26 cellular contexts compared by ENCODE assay signal in genomic region chr3:71194785-71195184, GRCh38.
A peak's percentile ranks its signal among the peaks of the same experiment; 100 is the strongest.
DNase-seq lines count a peak whose midpoint lies in the region; TF ChIP-seq lines count a peak whose summit lies in the region.
"Had no signal": no experiment of that assay in that cellular context is flagged by ENCODE, and none has a peak within 500 bp of the region (broad histone marks: within the 10 kb centered on the region; RNA-seq: fewer than 3 reads in every experiment).

No MANE protein-coding gene starts in this region.

- no peaks in the 10 kb centered on the region for H3K9me3 ChIP-seq in PC-9 (ENCODE audit: insufficient read depth, low read depth)
- H3K9me3 ChIP-seq in endodermal cell (ENCODE audit: control insufficient read depth, low read length) = no peaks in the 10 kb centered on the region
- H3K9me3 ChIP-seq: HAP-1, Peyer's patch, spleen, thoracic aorta, vagina had no signal

- H3K9me3 Mint-ChIP-seq in activated T-cell treated with anti-CD3 and anti-CD28 coated beads, Interleukin-2, amount 50 U/mL, for 24 hours = no peaks in the 10 kb centered on the region
- H3K9me3 Mint-ChIP-seq in endodermal cell = no peaks in the 10 kb centered on the region
- H3K9me3 Mint-ChIP-seq in progenitor cell of endocrine pancreas (ENCODE audit: low read depth) = no peaks in the 10 kb centered on the region
- H3K9me3 Mint-ChIP-seq: memory B cell, naive B cell had no signal

- 0 out of 2 replicates have a peak, but pooled peaks cover 5% of the 10 kb centered on the region for H3F3A ChIP-seq in PC-9 (ENCODE audit: insufficient read depth, low read depth)

- no peak for DNase-seq in activated T-cell treated with anti-CD3 and anti-CD28 coated beads, Interleukin-2, amount 50 U/mL, for 24 hours
- DNase-seq in activated T-cell treated with anti-CD3 and anti-CD28 coated beads, Interleukin-2, amount 50 U/mL, for 1 hour = no peak
- DNase-seq in PC-9 (no peak), endodermal cell (peak; percentile 74), progenitor cell of endocrine pancreas (ENCODE audit: low spot score, unreplicated experiment) (no peak), NCI-H345 (lab: John Stamatoyannopoulos, UW) (no peak), NCI-H2107 treated with DMSO at 0.1 percent for 48 hours (lab: John Stamatoyannopoulos, UW; ENCODE audit: unreplicated experiment) (no peak), NCI-H2196 treated with DMSO at 0.1 percent for 48 hours (lab: John Stamatoyannopoulos, UW; ENCODE audit: unreplicated experiment) (no peak)
- DNase-seq: activated CD4-positive, alpha-beta T cell treated with anti-CD3 and anti-CD28 coated beads for 4 hours; glutamatergic neuron; left cardiac atrium; naive B cell; NCI-H1048; NCI-H187 treated with DMSO at 0.1 percent for 48 hours; Peyer's patch; retina; spleen; stimulated activated CD4-positive, alpha-beta T cell treated with anti-CD3 and anti-CD28 coated beads, Interleukin-2, amount 100 ng/mL, for 48 hours; T-helper 2 cell had no signal

- H2AFZ ChIP-seq in PC-9 = no peak overlapping the region

- BruUV-seq in PC-9 (replicated peaks; lab: Mats Ljungman, UMichigan) = no TSS peak

- POLR2A ChIA-PET in PC-9 (lab: Charles Lee; ENCODE audit: unreplicated experiment) = interaction anchor here (0.6 kb wide), 1 partner anchor 150 kb away, joined by 6 read pairs; no protein-coding TSS in a partner anchor

- H3K27me3 Mint-ChIP-seq in activated T-cell treated with anti-CD3 and anti-CD28 coated beads, Interleukin-2, amount 50 U/mL, for 24 hours = no peaks in the 10 kb centered on the region
- no peaks in the 10 kb centered on the region for H3K27me3 Mint-ChIP-seq in endodermal cell (ENCODE audit: insufficient read depth)
- H3K27me3 Mint-ChIP-seq in progenitor cell of endocrine pancreas = no peaks in the 10 kb centered on the region
- H3K27me3 Mint-ChIP-seq: activated T-helper 17 cell treated with anti-CD3 and anti-CD28 coated beads, Interleukin-2, amount 50 U/mL, for 72 hours; B cell; memory B cell; naive B cell; stimulated activated memory B cell treated with anti-CD40 and anti-IgM and Interleukin-4, amounts not matched to agents 10 μg/mL and 1 μg/mL and 100 μg/mL, for 72 hours had no signal

- H3K27me3 ChIP-seq in PC-9 (ENCODE audit: insufficient read depth, low read depth) (no peaks in the 10 kb centered on the region), endodermal cell (ENCODE audit: control insufficient read depth, insufficient read depth, low read length, poor library complexity, severe bottlenecking) (no peaks in the 10 kb centered on the region)
- H3K27me3 ChIP-seq: Peyer's patch, spleen, vagina had no signal

- WGBS in endodermal cell (ENCODE audit: insufficient coverage in 1 of 2, insufficient read length in 1 of 2), 2 experiments = 94 to 100% methylated on average over 5 of the region's 5 CpGs

- TF ChIP-seq CTCF in PC-9 (conservative IDR thresholded peaks at IDR 0.05) (no peak), endodermal cell (conservative IDR thresholded peaks at IDR 0.05) (peak; percentile 36), progenitor cell of endocrine pancreas (IDR thresholded peaks at IDR 0.05; ENCODE audit: unreplicated experiment) (no peak)

- peaks cover 84% of the 10 kb centered on the region for H3K36me3 Mint-ChIP-seq in activated T-cell treated with anti-CD3 and anti-CD28 coated beads, Interleukin-2, amount 50 U/mL, for 24 hours (ENCODE audit: low read depth)
- H3K36me3 Mint-ChIP-seq in endodermal cell (ENCODE audit: low read depth) (peaks cover 23% of the 10 kb centered on the region), progenitor cell of endocrine pancreas (ENCODE audit: insufficient read depth) (peaks cover 18% of the 10 kb centered on the region)

- H3K79me2 ChIP-seq in PC-9 (ENCODE audit: low read depth) = no peaks in the 10 kb centered on the region

- H3K36me3 ChIP-seq in PC-9 (ENCODE audit: low read depth) = no peaks in the 10 kb centered on the region
- no peaks in the 10 kb centered on the region for H3K36me3 ChIP-seq in endodermal cell (ENCODE audit: control insufficient read depth, insufficient read depth, low read length)
- H3K36me3 ChIP-seq: HAP-1, vagina had no signal

- H3K4me1 ChIP-seq in PC-9 (replicated peaks; ENCODE audit: insufficient read depth) (peaks cover 14% of the 10 kb centered on the region), endodermal cell (ENCODE audit: control insufficient read depth, insufficient read depth, low read length) (peaks cover 6% of the 10 kb centered on the region)
- H3K4me1 ChIP-seq: vagina had no signal

- peaks cover 77% of the 10 kb centered on the region for H3K4me1 Mint-ChIP-seq in activated T-cell treated with anti-CD3 and anti-CD28 coated beads, Interleukin-2, amount 50 U/mL, for 24 hours (ENCODE audit: low read depth)
- H3K4me1 Mint-ChIP-seq in endodermal cell (peaks cover 15% of the 10 kb centered on the region), progenitor cell of endocrine pancreas (ENCODE audit: low read depth) (peaks cover 49% of the 10 kb centered on the region)

- H4K20me1 ChIP-seq in PC-9 (ENCODE audit: insufficient read depth) = no peaks in the 10 kb centered on the region

- CTCF ChIA-PET in PC-9 (lab: Charles Lee) = no interaction called here

- H3K4me2 ChIP-seq in PC-9 = peak overlapping the region; percentile 41; the same call in 1 of the 2 replicates

- no peak overlapping the region for H3K4me3 Mint-ChIP-seq in activated T-cell treated with anti-CD3 and anti-CD28 coated beads, Interleukin-2, amount 50 U/mL, for 24 hours
- H3K4me3 Mint-ChIP-seq in endodermal cell = no peak overlapping the region
- H3K4me3 Mint-ChIP-seq in progenitor cell of endocrine pancreas (ENCODE audit: low read depth) = no peak overlapping the region
- H3K4me3 Mint-ChIP-seq: B cell; memory B cell; naive B cell; stimulated activated memory B cell treated with anti-CD40 and anti-IgM and Interleukin-4, amounts not matched to agents 10 μg/mL and 1 μg/mL and 100 μg/mL, for 72 hours had no signal

- peak overlapping the region; percentile 65 for H3K27ac Mint-ChIP-seq in activated T-cell treated with anti-CD3 and anti-CD28 coated beads, Interleukin-2, amount 50 U/mL, for 24 hours
- H3K27ac Mint-ChIP-seq in endodermal cell = no peak overlapping the region
- peak overlapping the region; percentile 43 for H3K27ac Mint-ChIP-seq in progenitor cell of endocrine pancreas
- H3K27ac Mint-ChIP-seq: B cell, memory B cell had no signal

- H3K9ac ChIP-seq in endodermal cell (ENCODE audit: extremely low read depth, low read length, poor library complexity, severe bottlenecking) = no peak overlapping the region

- intact Hi-C loops in PC-9 (cut with micrococcal nuclease; ENCODE audit: unreplicated experiment) = no loop called here

- H3K4me3 ChIP-seq in PC-9 = no peak overlapping the region
- H3K4me3 ChIP-seq in endodermal cell (ENCODE audit: low read length) = no peak overlapping the region
- H3K4me3 ChIP-seq: HAP-1, Peyer's patch, spleen, thoracic aorta, vagina had no signal

- H3K27ac ChIP-seq in PC-9 (no peak overlapping the region), endodermal cell (ENCODE audit: low read depth, low read length) (no peak overlapping the region)
- H3K27ac ChIP-seq: Peyer's patch, spleen, thoracic aorta, vagina had no signal

- H3K9me2 ChIP-seq in PC-9 (ENCODE audit: insufficient read depth) = no peaks in the 10 kb centered on the region
